Comparison of ENCODE assay signal across 25 cellular contexts in genomic region chr14:75851574-75851866, GRCh38.
DNase-seq lines count a peak whose midpoint lies in the region; ATAC-seq, FAIRE-seq and TF ChIP-seq lines count a peak whose summit lies in the region.
"Had no signal": no experiment of that assay in that cellular context is flagged by ENCODE, and none has a peak within 500 bp of the region (broad histone marks: within the 10 kb centered on the region; RNA-seq: fewer than 3 reads in every experiment).

No MANE protein-coding gene starts in this region.

- H3K27ac ChIP-seq in right lobe of liver, result peak overlapping the region in 1 of 3 donors; percentile 6
- no peak overlapping the region for H3K27ac ChIP-seq in pancreas
- H3K27ac ChIP-seq: A549; BLaER1 treated with 17β-estradiol and CSF1 and Interleukin-3, amounts not matched to agents 10 nM and 100 nM had no signal

- FAIRE-seq in pancreas (lab: Jason Lieb, UNC), result no peak
- FAIRE-seq: A549, D721Med, GM12878, H1 had no signal

- H3K27me3 ChIP-seq in H7 (ENCODE audit: control insufficient read depth, insufficient read depth, low read length) (no peaks in the 10 kb centered on the region), right lobe of liver (no peaks in the 10 kb centered on the region), pancreas (no peaks in the 10 kb centered on the region)
- H3K27me3 ChIP-seq: BE2C; BLaER1 treated with 17β-estradiol and CSF1 and Interleukin-3, amounts not matched to agents 10 nM and 100 nM had no signal

- intact Hi-C loops in right lobe of liver (cut with DNase I), result no loop called here
- intact Hi-C loops in pancreas (cut with DNase I), result no loop called here

- no peak for TF ChIP-seq CTCF in right lobe of liver (IDR thresholded peaks at IDR 0.05)
- TF ChIP-seq CTCF in pancreas (IDR thresholded peaks at IDR 0.05), result no peak

- ATAC-seq in left lobe of liver (peak; percentile 98), right lobe of liver (peak; percentile 78 to 94 (median 88)), pancreas (peak; percentile 55 to 71 (median 66)), GM19455 (IDR thresholded peaks at IDR 0.05; ENCODE audit: unreplicated experiment) (no peak), GM18867 (IDR thresholded peaks at IDR 0.05; ENCODE audit: unreplicated experiment) (no peak), HG02870 (IDR thresholded peaks at IDR 0.05; ENCODE audit: unreplicated experiment) (no peak), HG03039 (IDR thresholded peaks at IDR 0.05; ENCODE audit: unreplicated experiment) (no peak)
- ATAC-seq: A549, GM12878 had no signal

- WGBS in right lobe of liver (ENCODE audit: insufficient coverage, low coverage, low lambda C conversion rate, missing lambda C conversion rate), result 66% methylated on average over 6 of the region's 6 CpGs
- 68 to 74% methylated on average over 6 of the region's 6 CpGs for WGBS in pancreas, 2 donors

- H3K36me3 ChIP-seq in H7 (replicated peaks; ENCODE audit: control insufficient read depth, insufficient read depth, low read length) (no peaks in the 10 kb centered on the region; the same call in 1 of the 2 replicates), right lobe of liver (no peaks in the 10 kb centered on the region), pancreas (no peaks in the 10 kb centered on the region)
- H3K36me3 ChIP-seq: BE2C, HAP-1 had no signal

- no peak for TF ChIP-seq POLR2A in right lobe of liver (IDR thresholded peaks at IDR 0.05)

- DNase-seq in H7 (peak; percentile 32), left lobe of liver (ENCODE audit: low spot score) (peak; percentile 62), right lobe of liver (peak in 2 of 3 donors; percentile 49 to 71), pancreas (peak in 2 of 6 donors; percentile 13 to 22)
- DNase-seq: 8988T; ACHN; AML-193; BE2C; CD4-positive, alpha-beta T cell; CD8-positive, alpha-beta memory T cell; DMS 273 treated with DMSO at 0.1 percent for 48 hours; DMS79; EL; GDM1; HFFc6 had no signal

- H3K9me3 ChIP-seq in right lobe of liver (no peaks in the 10 kb centered on the region), pancreas (no peaks in the 10 kb centered on the region)
- H3K9me3 ChIP-seq: A549; BE2C; BLaER1 treated with 17β-estradiol and CSF1 and Interleukin-3, amounts not matched to agents 10 nM and 100 nM; HAP-1 had no signal

- H3K4me3 ChIP-seq in H7 (ENCODE audit: insufficient read depth, low read depth, low read length), result no peak overlapping the region
- peak overlapping the region in 1 of 3 donors; percentile 22 for H3K4me3 ChIP-seq in right lobe of liver
- H3K4me3 ChIP-seq in pancreas, result no peak overlapping the region
- H3K4me3 ChIP-seq: A549; BLaER1 treated with 17β-estradiol and CSF1 and Interleukin-3, amounts not matched to agents 10 nM and 100 nM; GM12878; HAP-1 had no signal

- H3K4me1 ChIP-seq in right lobe of liver, result no peaks in the 10 kb centered on the region
- H3K4me1 ChIP-seq in pancreas, result no peaks in the 10 kb centered on the region
- H3K4me1 ChIP-seq: A549; BE2C; BLaER1 treated with 17β-estradiol and CSF1 and Interleukin-3, amounts not matched to agents 10 nM and 100 nM; HAP-1 had no signal

Comparison
In these comparisons a context has a peak if more than half of its experiments do, and no peak if none do; other contexts are left out.
1. ATAC-seq: peak in left lobe of liver (single experiment), right lobe of liver (4 of 4) and pancreas (4 of 4); none in GM19455 (single experiment), GM18867 (single experiment), HG02870 (single experiment) and HG03039 (single experiment).